ENCODE assay signal across 29 cellular contexts in genomic region chr4:66355328-66355727, GRCh38.
DNase-seq lines count a peak whose midpoint lies in the region; ATAC-seq and TF ChIP-seq lines count a peak whose summit lies in the region.
"Had no signal": no experiment of that assay in that cellular context is flagged by ENCODE, and none has a peak within 500 bp of the region (broad histone marks: within the 10 kb centered on the region; RNA-seq: fewer than 3 reads in every experiment).

No MANE protein-coding gene starts in this region.

- H3K36me3 ChIP-seq in PC-3 (ENCODE audit: low read depth, low read length) = no peaks in the 10 kb centered on the region
- H3K36me3 ChIP-seq: BE2C; BLaER1; BLaER1 treated with 17β-estradiol and CSF1 and Interleukin-3, amounts not matched to agents 10 nM and 100 nM had no signal

- no peaks in the 10 kb centered on the region for H3K27me3 ChIP-seq in PC-3 (ENCODE audit: low read length)
- H3K27me3 ChIP-seq: BE2C; BLaER1; BLaER1 treated with 17β-estradiol and CSF1 and Interleukin-3, amounts not matched to agents 10 nM and 100 nM had no signal

- POLR2A ChIA-PET in PC-3 (lab: Charles Lee; ENCODE audit: unreplicated experiment) = no interaction called here

- H3K27ac Mint-ChIP-seq in stimulated activated naive B cell treated with anti-CD40 and anti-IgM and Interleukin-4, amounts not matched to agents 10 μg/mL and 1 μg/mL and 100 μg/mL, for 72 hours = no peak overlapping the region
- H3K27ac Mint-ChIP-seq: B cell; CD14-positive monocyte; CD4-positive, alpha-beta memory T cell; CD4-positive, alpha-beta T cell; CD4-positive, CD25-positive, alpha-beta regulatory T cell; CD8-positive, alpha-beta T cell had no signal

- no peaks in the 10 kb centered on the region for H3K9me2 ChIP-seq in PC-3 (replicated peaks; ENCODE audit: low read length)

- peak overlapping the region; percentile 16 for H3K4me2 ChIP-seq in PC-3 (ENCODE audit: low read length)
- H3K4me2 ChIP-seq: A549; BLaER1; BLaER1 treated with 17β-estradiol and CSF1 and Interleukin-3, amounts not matched to agents 10 nM and 100 nM had no signal

- no peaks in the 10 kb centered on the region for H3F3A ChIP-seq in PC-3 (ENCODE audit: low read length, unreplicated experiment)

- peaks cover 0 to 4% of the 10 kb centered on the region in 2 donors for H3K9me3 Mint-ChIP-seq in stimulated activated naive B cell treated with anti-CD40 and anti-IgM and Interleukin-4, amounts not matched to agents 10 μg/mL and 1 μg/mL and 100 μg/mL, for 72 hours

- intact Hi-C loops in PC-3 (cut with micrococcal nuclease) = loop anchor here (10.0 kb wide), 1 partner anchor 219 kb away; no protein-coding TSS in a partner anchor

- CTCF ChIA-PET in PC-3 (lab: Charles Lee) = interaction anchor here (0.6 kb wide), 1 partner anchor 200 kb away, joined by 3 read pairs; no protein-coding TSS in a partner anchor

- peaks cover 38% of the 10 kb centered on the region for H3K4me1 ChIP-seq in PC-3 (ENCODE audit: insufficient read depth, low read length)
- H3K4me1 ChIP-seq: A549; BE2C; BLaER1; BLaER1 treated with 17β-estradiol and CSF1 and Interleukin-3, amounts not matched to agents 10 nM and 100 nM; Caco-2 had no signal

- no peaks in the 10 kb centered on the region for H3K36me3 Mint-ChIP-seq in stimulated activated naive B cell treated with anti-CD40 and anti-IgM and Interleukin-4, amounts not matched to agents 10 μg/mL and 1 μg/mL and 100 μg/mL, for 72 hours
- H3K36me3 Mint-ChIP-seq: CD14-positive monocyte; CD4-positive, alpha-beta memory T cell; CD4-positive, CD25-positive, alpha-beta regulatory T cell; CD8-positive, alpha-beta memory T cell; CD8-positive, alpha-beta T cell had no signal

- no peak for TF ChIP-seq CTCF in PC-3 (conservative IDR thresholded peaks at IDR 0.05; ENCODE audit: low read depth, low read length)

- no peak overlapping the region for H3K4me3 ChIP-seq in PC-3 (ENCODE audit: low read length)
- H3K4me3 ChIP-seq: A549; BLaER1; BLaER1 treated with 17β-estradiol and CSF1 and Interleukin-3, amounts not matched to agents 10 nM and 100 nM had no signal

- peak; percentile 60 for ATAC-seq in PC-3
- no peak for ATAC-seq in stimulated activated naive B cell treated with anti-CD40 and anti-IgM and Interleukin-4, amounts not matched to agents 10 μg/mL and 1 μg/mL and 100 μg/mL, for 72 hours (replicated peaks)
- ATAC-seq: A549; CD8-positive, alpha-beta T cell had no signal

- no peaks in the 10 kb centered on the region for H3K4me1 Mint-ChIP-seq in stimulated activated naive B cell treated with anti-CD40 and anti-IgM and Interleukin-4, amounts not matched to agents 10 μg/mL and 1 μg/mL and 100 μg/mL, for 72 hours
- H3K4me1 Mint-ChIP-seq: B cell; CD14-positive monocyte; CD4-positive, alpha-beta memory T cell; CD4-positive, CD25-positive, alpha-beta regulatory T cell; CD8-positive, alpha-beta memory T cell had no signal

- peak; percentile 71 for DNase-seq in PC-3
- DNase-seq in stimulated activated naive B cell treated with anti-CD40 and anti-IgM and Interleukin-4, amounts not matched to agents 10 μg/mL and 1 μg/mL and 100 μg/mL, for 72 hours = no peak
- DNase-seq: 8988T; ACHN; AML-193; BE2C; C1 segment of cervical spinal cord; Caco-2; Calu3; CD4-positive, alpha-beta memory T cell; CD4-positive, alpha-beta T cell; CD4-positive, CD25-positive, alpha-beta regulatory T cell; CD8-positive, alpha-beta memory T cell; CD8-positive, alpha-beta T cell; COR-L47; DMS 273 treated with DMSO at 0.1 percent for 48 hours; DMS153; DMS53; DMS79; DMS79 treated with DMSO at 0.1 percent for 48 hours; DND-41; EL had no signal

- H4K20me1 ChIP-seq in PC-3 (ENCODE audit: low read length) = no peaks in the 10 kb centered on the region
- H4K20me1 ChIP-seq: BLaER1; BLaER1 treated with 17β-estradiol and CSF1 and Interleukin-3, amounts not matched to agents 10 nM and 100 nM had no signal

- no peaks in the 10 kb centered on the region for H3K79me2 ChIP-seq in PC-3 (ENCODE audit: low read length)

- BruUV-seq in PC-3 (replicated peaks; lab: Mats Ljungman, UMichigan) = no TSS peak

- H3K27me3 Mint-ChIP-seq in stimulated activated naive B cell treated with anti-CD40 and anti-IgM and Interleukin-4, amounts not matched to agents 10 μg/mL and 1 μg/mL and 100 μg/mL, for 72 hours = no peaks in the 10 kb centered on the region
- H3K27me3 Mint-ChIP-seq: B cell; CD4-positive, alpha-beta memory T cell; CD4-positive, alpha-beta T cell; CD4-positive, CD25-positive, alpha-beta regulatory T cell; CD8-positive, alpha-beta memory T cell had no signal

- peak overlapping the region; percentile 16 for H3K27ac ChIP-seq in PC-3 (ENCODE audit: low read length)
- H3K27ac ChIP-seq: 22Rv1; A549; BLaER1; BLaER1 treated with 17β-estradiol and CSF1 and Interleukin-3, amounts not matched to agents 10 nM and 100 nM; C4-2B had no signal

- H2AFZ ChIP-seq in PC-3 (ENCODE audit: low read length) = no peak overlapping the region

- no peak overlapping the region for H3K4me3 Mint-ChIP-seq in stimulated activated naive B cell treated with anti-CD40 and anti-IgM and Interleukin-4, amounts not matched to agents 10 μg/mL and 1 μg/mL and 100 μg/mL, for 72 hours
- H3K4me3 Mint-ChIP-seq: B cell; CD14-positive monocyte; CD4-positive, alpha-beta memory T cell; CD4-positive, alpha-beta T cell; CD4-positive, CD25-positive, alpha-beta regulatory T cell; CD8-positive, alpha-beta memory T cell; CD8-positive, alpha-beta T cell had no signal

- no peak overlapping the region for H3K9ac ChIP-seq in PC-3 (ENCODE audit: low read length)
- H3K9ac ChIP-seq: BLaER1; BLaER1 treated with 17β-estradiol and CSF1 and Interleukin-3, amounts not matched to agents 10 nM and 100 nM had no signal

- H3K9me3 ChIP-seq in PC-3 (ENCODE audit: low read length) = no peaks in the 10 kb centered on the region
- H3K9me3 ChIP-seq: A549; BE2C; BLaER1; BLaER1 treated with 17β-estradiol and CSF1 and Interleukin-3, amounts not matched to agents 10 nM and 100 nM; Caco-2 had no signal
